In the genomic region with DNA sequence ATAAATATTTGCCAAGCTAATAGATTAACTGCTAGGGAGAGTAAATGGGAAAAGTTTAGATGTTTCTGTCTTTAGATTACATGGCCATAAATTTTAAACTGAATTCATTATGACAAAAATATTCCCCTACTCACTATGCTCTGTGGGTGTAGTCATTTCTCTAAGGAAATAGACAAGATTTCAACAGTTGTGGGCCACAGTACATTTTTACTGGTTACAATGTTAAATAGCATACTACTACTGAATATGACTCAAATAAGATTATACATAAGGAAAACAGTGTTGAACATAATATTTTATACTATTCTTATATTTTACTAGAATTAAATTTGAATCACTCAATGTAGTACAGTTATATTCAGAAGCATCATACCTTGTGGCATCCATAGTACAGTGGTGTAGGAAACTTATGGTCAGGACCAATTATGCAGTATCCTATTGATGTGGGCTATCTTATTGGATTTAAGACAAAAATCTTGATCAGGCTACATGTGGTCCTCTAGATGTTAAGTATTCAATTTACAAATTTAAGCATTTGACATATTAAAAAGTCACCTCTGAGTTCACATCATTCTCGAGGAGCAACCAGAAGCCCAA, we compare ENCODE assay signal across 18 cellular contexts. TPM values are rescaled to one million over a fixed set of nuclear protein-coding genes. Genes with fewer than 3 reads are reported as not detected.
DNase-seq lines count a peak whose midpoint lies in the region; ATAC-seq and TF ChIP-seq lines count a peak whose summit lies in the region.
"Had no signal": no experiment of that assay in that cellular context is flagged by ENCODE, and none has a peak within 500 bp of the region (broad histone marks: within the 10 kb centered on the region; RNA-seq: fewer than 3 reads in every experiment).

No MANE protein-coding gene starts in this region.

- no peaks in the 10 kb centered on the region for H4K20me1 ChIP-seq in SU-DHL-6 (ENCODE audit: low read depth, low read length)

- peaks cover 55% of the 10 kb centered on the region for H3K4me1 Mint-ChIP-seq in CD4-positive, alpha-beta T cell (ENCODE audit: low read depth)
- H3K4me1 Mint-ChIP-seq in CD8-positive, alpha-beta T cell (ENCODE audit: low read depth), result peaks cover 41% of the 10 kb centered on the region
- peaks cover 15% of the 10 kb centered on the region for H3K4me1 Mint-ChIP-seq in stimulated activated effector memory CD8-positive, alpha-beta T cell treated with anti-CD3 and anti-CD28 coated beads, Interleukin-12 subunit alpha, Interleukin-12 subunit beta, amount 100 ng/mL, for 72 hours
- H3K4me1 Mint-ChIP-seq in progenitor cell of endocrine pancreas (ENCODE audit: low read depth), result peaks cover 18% of the 10 kb centered on the region

- H3K4me2 ChIP-seq in SU-DHL-6 (ENCODE audit: low read depth, low read length, poor library complexity, severe bottlenecking), result peak overlapping the region; percentile 26
- H3K4me2 ChIP-seq: BLaER1 had no signal

- no peak overlapping the region for H2AFZ ChIP-seq in SU-DHL-6 (ENCODE audit: low read depth, low read length, severe bottlenecking)
- H2AFZ ChIP-seq: GM23248 had no signal

- peaks cover 81% of the 10 kb centered on the region for H3K79me2 ChIP-seq in SU-DHL-6 (ENCODE audit: insufficient read depth, low read length)

- no peak overlapping the region for H3K27ac ChIP-seq in CD4-positive, alpha-beta T cell (ENCODE audit: low read depth, low read length)
- H3K27ac ChIP-seq in CD8-positive, alpha-beta T cell (ENCODE audit: low read depth, low read length), result no peak overlapping the region
- peak overlapping the region; percentile 8; the same call in 1 of the 2 replicates for H3K27ac ChIP-seq in SU-DHL-6 (ENCODE audit: low read depth, low read length)
- H3K27ac ChIP-seq: BLaER1, GM23248, HL-60, SJSA1 had no signal

- H3K36me3 ChIP-seq in CD8-positive, alpha-beta T cell (ENCODE audit: insufficient read depth, low read length), result no peaks in the 10 kb centered on the region
- H3K36me3 ChIP-seq in SU-DHL-6 (ENCODE audit: low read length), result peaks cover 32% of the 10 kb centered on the region
- H3K36me3 ChIP-seq in MG63, result peaks cover 16% of the 10 kb centered on the region

- no peaks in the 10 kb centered on the region for H3K9me2 ChIP-seq in SU-DHL-6 (replicated peaks; ENCODE audit: insufficient read depth, low read length)

- POLR2A ChIA-PET in CD4-positive, alpha-beta T cell (lab: Charles Lee), result no interaction called here
- POLR2A ChIA-PET in CD8-positive, alpha-beta T cell (lab: Charles Lee), result no interaction called here

- H3K27me3 Mint-ChIP-seq in CD4-positive, alpha-beta T cell, result no peaks in the 10 kb centered on the region
- no peaks in the 10 kb centered on the region for H3K27me3 Mint-ChIP-seq in CD8-positive, alpha-beta T cell (ENCODE audit: low read depth)
- H3K27me3 Mint-ChIP-seq in progenitor cell of endocrine pancreas, result no peaks in the 10 kb centered on the region
- H3K27me3 Mint-ChIP-seq: CD4-positive, alpha-beta memory T cell had no signal

- no peak overlapping the region for H3K4me3 Mint-ChIP-seq in CD4-positive, alpha-beta T cell
- H3K4me3 Mint-ChIP-seq in CD8-positive, alpha-beta T cell, result no peak overlapping the region
- no peak overlapping the region for H3K4me3 Mint-ChIP-seq in stimulated activated effector memory CD8-positive, alpha-beta T cell treated with anti-CD3 and anti-CD28 coated beads, Interleukin-12 subunit alpha, Interleukin-12 subunit beta, amount 100 ng/mL, for 72 hours
- no peak overlapping the region for H3K4me3 Mint-ChIP-seq in progenitor cell of endocrine pancreas (ENCODE audit: low read depth)
- H3K4me3 Mint-ChIP-seq: H9 had no signal

- no peak for ATAC-seq in CD4-positive, alpha-beta T cell (ENCODE audit: poor library complexity)
- ATAC-seq in CD8-positive, alpha-beta T cell, result no peak
- ATAC-seq in stimulated activated effector memory CD8-positive, alpha-beta T cell treated with anti-CD3 and anti-CD28 coated beads, Interleukin-12 subunit alpha, Interleukin-12 subunit beta, amount 100 ng/mL, for 72 hours, result peak; percentile 53

- no peaks in the 10 kb centered on the region for H3K9me3 Mint-ChIP-seq in CD4-positive, alpha-beta T cell
- peaks cover 4% of the 10 kb centered on the region for H3K9me3 Mint-ChIP-seq in CD8-positive, alpha-beta T cell
- no peaks in the 10 kb centered on the region for H3K9me3 Mint-ChIP-seq in stimulated activated effector memory CD8-positive, alpha-beta T cell treated with anti-CD3 and anti-CD28 coated beads, Interleukin-12 subunit alpha, Interleukin-12 subunit beta, amount 100 ng/mL, for 72 hours
- H3K9me3 Mint-ChIP-seq in progenitor cell of endocrine pancreas (ENCODE audit: low read depth), result peaks cover 13% of the 10 kb centered on the region

- H3K27me3 ChIP-seq in CD4-positive, alpha-beta T cell (ENCODE audit: control insufficient read depth, insufficient read depth, low read length), result no peaks in the 10 kb centered on the region
- H3K27me3 ChIP-seq in CD8-positive, alpha-beta T cell (ENCODE audit: insufficient read depth, low read length), result no peaks in the 10 kb centered on the region
- H3K27me3 ChIP-seq in SU-DHL-6 (ENCODE audit: low read length), result no peaks in the 10 kb centered on the region
- no peaks in the 10 kb centered on the region for H3K27me3 ChIP-seq in MG63
- H3K27me3 ChIP-seq: BLaER1, SJSA1 had no signal

- intact Hi-C loops in CD4-positive, alpha-beta T cell (cut with DNase I, micrococcal nuclease), result no loop called here
- intact Hi-C loops in CD8-positive, alpha-beta T cell (cut with DNase I, micrococcal nuclease), result no loop called here

- no peak overlapping the region for H3K4me3 ChIP-seq in CD8-positive, alpha-beta T cell (ENCODE audit: low read depth, low read length)
- H3K4me3 ChIP-seq in SU-DHL-6 (ENCODE audit: insufficient read depth, low read length, poor library complexity, severe bottlenecking) (no peak overlapping the region), MG63 (no peak overlapping the region)
- H3K4me3 ChIP-seq: BLaER1, GM23248, SJSA1 had no signal

- peaks cover 11% of the 10 kb centered on the region for H3K9me3 ChIP-seq in CD4-positive, alpha-beta T cell (ENCODE audit: control insufficient read depth, low read length)
- H3K9me3 ChIP-seq in CD8-positive, alpha-beta T cell (ENCODE audit: low read length), result peaks cover 4% of the 10 kb centered on the region
- peaks cover 19% of the 10 kb centered on the region for H3K9me3 ChIP-seq in SU-DHL-6 (ENCODE audit: insufficient read depth, low read length)
- H3K9me3 ChIP-seq in MG63, result peaks cover 9% of the 10 kb centered on the region

- peaks cover 71% of the 10 kb centered on the region for H3K36me3 Mint-ChIP-seq in CD4-positive, alpha-beta T cell (ENCODE audit: low read depth)
- H3K36me3 Mint-ChIP-seq in CD8-positive, alpha-beta T cell, result peaks cover 54% of the 10 kb centered on the region
- peaks cover 24% of the 10 kb centered on the region for H3K36me3 Mint-ChIP-seq in stimulated activated effector memory CD8-positive, alpha-beta T cell treated with anti-CD3 and anti-CD28 coated beads, Interleukin-12 subunit alpha, Interleukin-12 subunit beta, amount 100 ng/mL, for 72 hours
- H3K36me3 Mint-ChIP-seq in progenitor cell of endocrine pancreas (ENCODE audit: insufficient read depth), result peaks cover 48% of the 10 kb centered on the region

- peaks cover 4% of the 10 kb centered on the region for H3K4me1 ChIP-seq in CD8-positive, alpha-beta T cell (ENCODE audit: insufficient read depth, low read length)
- H3K4me1 ChIP-seq: SJSA1 had no signal

- DNase-seq in CD4-positive, alpha-beta T cell, result no peak
- DNase-seq in CD8-positive, alpha-beta T cell, result no peak
- no peak for DNase-seq in stimulated activated effector memory CD8-positive, alpha-beta T cell treated with anti-CD3 and anti-CD28 coated beads, Interleukin-12 subunit alpha, Interleukin-12 subunit beta, amount 100 ng/mL, for 72 hours (ENCODE audit: low spot score in 2 of 2)
- no peak for DNase-seq in progenitor cell of endocrine pancreas (ENCODE audit: low spot score, unreplicated experiment)
- no peak for DNase-seq in MG63
- no peak for DNase-seq in AML-193 (lab: John Stamatoyannopoulos, UW)
- DNase-seq: CD4-positive, alpha-beta memory T cell; DND-41; GM23248; H9; HFFc6; KG1; MV-4-11; OCI-M1 had no signal

- no peak overlapping the region for H3K9ac ChIP-seq in SU-DHL-6 (ENCODE audit: low read length)
- H3K9ac ChIP-seq: BLaER1, GM23248 had no signal

- TF ChIP-seq CTCF in CD4-positive, alpha-beta T cell (IDR thresholded peaks at IDR 0.05), result no peak
- no peak for TF ChIP-seq CTCF in CD8-positive, alpha-beta T cell (IDR thresholded peaks at IDR 0.05)
- no peak for TF ChIP-seq CTCF in SU-DHL-6 (IDR thresholded peaks at IDR 0.05; ENCODE audit: insufficient read depth, low read length, poor library complexity, severe bottlenecking)
- TF ChIP-seq CTCF in progenitor cell of endocrine pancreas (IDR thresholded peaks at IDR 0.05; ENCODE audit: unreplicated experiment), result no peak

- peak overlapping the region; percentile 38 for H3K27ac Mint-ChIP-seq in CD4-positive, alpha-beta T cell
- peak overlapping the region; percentile 63 for H3K27ac Mint-ChIP-seq in CD8-positive, alpha-beta T cell
- no peak overlapping the region for H3K27ac Mint-ChIP-seq in stimulated activated effector memory CD8-positive, alpha-beta T cell treated with anti-CD3 and anti-CD28 coated beads, Interleukin-12 subunit alpha, Interleukin-12 subunit beta, amount 100 ng/mL, for 72 hours
- no peak overlapping the region for H3K27ac Mint-ChIP-seq in progenitor cell of endocrine pancreas
- H3K27ac Mint-ChIP-seq: H9 had no signal

- 0 out of 2 replicates have a peak, but pooled peaks cover 12% of the 10 kb centered on the region for H3F3A ChIP-seq in SU-DHL-6 (ENCODE audit: insufficient read depth)

- CTCF ChIA-PET in CD4-positive, alpha-beta T cell (lab: Charles Lee), result no interaction called here
- CTCF ChIA-PET in CD8-positive, alpha-beta T cell (lab: Charles Lee), result interaction anchor here (1.4 kb wide), 1 partner anchor 18 kb away, joined by 3 read pairs; no protein-coding TSS in a partner anchor

RNA-seq across cellular contexts. Expression of gene RPRD1A, which starts 33.0 kb away (rescaled TPM):
- 10 to 100 TPM; 21.8 to 25.1 TPM for total RNA-seq in CD4-positive, alpha-beta T cell
- total RNA-seq in CD8-positive, alpha-beta T cell, result 10 to 100 TPM; 13.8 to 15.8 TPM
- 72.4 and 75.2 TPM in 2 replicates for total RNA-seq in progenitor cell of endocrine pancreas
- total RNA-seq in MG63 (2014; rRNA removed; shearing (Covaris generic); ENCODE audit: low replicate concordance), result 28.7 and 31.4 TPM in 2 replicates

Comparison
In these comparisons a context has a peak if more than half of its experiments do, and no peak if none do; other contexts are left out.
1. H3K27ac Mint-ChIP-seq: peak in CD4-positive, alpha-beta T cell (single experiment) and CD8-positive, alpha-beta T cell (single experiment); none in stimulated activated effector memory CD8-positive, alpha-beta T cell treated with anti-CD3 and anti-CD28 coated beads, Interleukin-12 subunit alpha, Interleukin-12 subunit beta, amount 100 ng/mL, for 72 hours (single experiment) and progenitor cell of endocrine pancreas (single experiment).